Comparison of ENCODE assay signal across 12 cellular contexts in the genomic region with DNA sequence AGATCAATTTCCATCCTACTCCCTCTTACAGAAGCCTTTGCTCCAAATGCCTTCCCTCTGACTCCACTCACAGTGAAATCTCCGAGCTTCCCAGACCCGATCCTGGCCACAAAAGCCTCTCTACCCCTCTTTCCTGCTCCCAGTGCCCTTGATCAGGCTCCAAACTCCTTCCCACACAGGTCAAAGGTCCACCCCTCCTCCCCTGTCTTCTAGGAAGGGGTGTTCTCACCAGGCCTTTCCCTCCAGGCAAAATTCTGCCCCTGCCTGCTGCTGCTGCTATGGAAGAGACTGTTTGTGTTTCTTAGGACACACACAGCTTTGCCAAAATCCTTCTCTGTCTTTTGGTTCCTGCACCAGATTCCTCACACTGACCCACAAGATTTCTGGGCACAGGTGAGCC.
A peak's percentile ranks its signal among the peaks of the same experiment; 100 is the strongest.
DNase-seq lines count a peak whose midpoint lies in the region; ATAC-seq, FAIRE-seq and TF ChIP-seq lines count a peak whose summit lies in the region.
"Had no signal": no experiment of that assay in that cellular context is flagged by ENCODE, and none has a peak within 500 bp of the region (broad histone marks: within the 10 kb centered on the region; RNA-seq: fewer than 3 reads in every experiment).

No MANE protein-coding gene starts in this region.

- H3K4me3 Mint-ChIP-seq in neural progenitor cell: peak overlapping the region; percentile 1

- H2AFZ ChIP-seq in neural progenitor cell (replicated peaks): peak overlapping the region; percentile 59
- H2AFZ ChIP-seq: parathyroid adenoma had no signal

- H3K4me2 ChIP-seq in A549 (peak overlapping the region; percentile 84), neural progenitor cell (no peak overlapping the region)

- no peaks in the 10 kb centered on the region for H3K36me3 Mint-ChIP-seq in neural progenitor cell

- FAIRE-seq in A549 (lab: Jason Lieb, UNC) (no peak), frontal cortex (lab: Jason Lieb, UNC) (no peak)
- FAIRE-seq: A204.1 had no signal

- DNase-seq in A549 (ENCODE audit: low read depth in 1 of 2, low spot score in 1 of 2) (peak in 1 of 2 experiments; percentile 77), neural progenitor cell (ENCODE audit: low spot score) (no peak), SHP77 treated with DMSO at 0.1 percent for 48 hours (lab: John Stamatoyannopoulos, UW) (no peak), frontal cortex (ENCODE audit: low spot score in 2 of 2) (no peak)
- DNase-seq in stimulated activated naive CD8-positive, alpha-beta T cell treated with anti-CD3 and anti-CD28 coated beads, Interleukin-15, Interleukin-2, amounts not matched to agents 100 U/mL and 50 U/mL, for 24 hours: no peak
- DNase-seq: cerebellar nuclear complex, NCI-H187 treated with DMSO at 0.1 percent for 48 hours had no signal

- CTCF ChIA-PET in A549 (lab: Yijun Ruan, JAX): interaction anchor here (1.2 to 4.3 kb wide), 5 partner anchors 12 to 167 kb away, joined by 3 to 20 read pairs (median 9); no protein-coding TSS in a partner anchor

- no peaks in the 10 kb centered on the region for H3F3A ChIP-seq in neural progenitor cell (ENCODE audit: low read depth)

- no peaks in the 10 kb centered on the region for H3K79me2 ChIP-seq in neural progenitor cell (ENCODE audit: low read depth)
- H3K79me2 ChIP-seq: parathyroid adenoma had no signal

- no peaks in the 10 kb centered on the region for H3K9me3 Mint-ChIP-seq in neural progenitor cell

- H3K27ac ChIP-seq in A549 (peak overlapping the region; percentile 92 to 96), VCaP (peak overlapping the region; percentile 41), gastroesophageal sphincter (peak overlapping the region; percentile 86 to 99 (median 89)), neural progenitor cell (no peak overlapping the region)
- H3K27ac ChIP-seq: parathyroid adenoma had no signal

- no peaks in the 10 kb centered on the region for H4K20me1 ChIP-seq in neural progenitor cell (ENCODE audit: low read depth)

- TF ChIP-seq CTCF in A549 (IDR thresholded peaks at IDR 0.05) (no peak), VCaP (conservative IDR thresholded peaks at IDR 0.05) (no peak), gastroesophageal sphincter (IDR thresholded peaks at IDR 0.05) (peak in 1 of 4 experiments; percentile 17), neural progenitor cell (IDR thresholded peaks at IDR 0.05) (no peak)

- H3K27me3 ChIP-seq in gastroesophageal sphincter (no peaks in the 10 kb centered on the region), neural progenitor cell (no peaks in the 10 kb centered on the region)

- H3K9me3 ChIP-seq in A549: no peaks in the 10 kb centered on the region
- H3K9me3 ChIP-seq in gastroesophageal sphincter: no peaks in the 10 kb centered on the region
- no peaks in the 10 kb centered on the region for H3K9me3 ChIP-seq in neural progenitor cell (ENCODE audit: low read depth)

- TF ChIP-seq EP300 in A549 (IDR thresholded peaks at IDR 0.05): 0 out of 5 replicates have a peak, but pooled peaks of 1 of the 2 experiments have one; percentile 23
- TF ChIP-seq EP300 in gastroesophageal sphincter (IDR thresholded peaks at IDR 0.05): no peak

- peaks cover 2% of the 10 kb centered on the region for H3K27me3 Mint-ChIP-seq in neural progenitor cell (ENCODE audit: insufficient read depth, low read depth)

- H3K27ac Mint-ChIP-seq in neural progenitor cell: peak overlapping the region; percentile 94

- no peak for TF ChIP-seq RAD21 in A549 (conservative IDR thresholded peaks at IDR 0.05 in 1 of 2, IDR thresholded peaks at IDR 0.05 in 1 of 2)

- ATAC-seq in A549: peak; percentile 77 to 80
- ATAC-seq in gastroesophageal sphincter: peak; percentile 83
- no peak for ATAC-seq in HG02623 (IDR thresholded peaks at IDR 0.05; ENCODE audit: unreplicated experiment)
- no peak for ATAC-seq in stimulated activated naive CD8-positive, alpha-beta T cell treated with anti-CD3 and anti-CD28 coated beads, Interleukin-15, Interleukin-2, amounts not matched to agents 100 U/mL and 50 U/mL, for 24 hours

- 2% methylated on average over 2 of the region's 2 CpGs for WGBS in A549 (ENCODE audit: missing lambda C conversion rate)
- WGBS in gastroesophageal sphincter (ENCODE audit: low coverage in 1 of 2), 2 donors: 31% methylated on average over 2 of the region's 2 CpGs; no CpG with 5 or more reads in 1 of the 2 donors

- H3K36me3 ChIP-seq in gastroesophageal sphincter: no peaks in the 10 kb centered on the region
- no peaks in the 10 kb centered on the region for H3K36me3 ChIP-seq in neural progenitor cell

- H3K4me3 ChIP-seq in A549: peak overlapping the region; percentile 34
- peak overlapping the region; percentile 25 to 27 for H3K4me3 ChIP-seq in gastroesophageal sphincter
- H3K4me3 ChIP-seq in neural progenitor cell: no peak overlapping the region

- POLR2A ChIA-PET in A549 (lab: Yijun Ruan, JAX): interaction anchor here (0.6 to 1.4 kb wide), 3 partner anchors 41 to 95 kb away, joined by 3 to 4 read pairs (median 4); no protein-coding TSS in a partner anchor

- no peak overlapping the region for H3K9ac ChIP-seq in neural progenitor cell
- H3K9ac ChIP-seq: parathyroid adenoma had no signal

- H3K4me1 Mint-ChIP-seq in neural progenitor cell: peaks cover 29% of the 10 kb centered on the region

- H3K4me1 ChIP-seq in A549: peaks cover 71% of the 10 kb centered on the region
- peaks cover 20 to 42% (median 23%) of the 10 kb centered on the region in 3 donors for H3K4me1 ChIP-seq in gastroesophageal sphincter
- H3K4me1 ChIP-seq in neural progenitor cell: no peaks in the 10 kb centered on the region
- H3K4me1 ChIP-seq: parathyroid adenoma had no signal

- TF ChIP-seq POLR2A in A549 (IDR thresholded peaks at IDR 0.05; ENCODE audit: low read length) (peak; percentile 10; the same call in 1 of the 2 replicates), gastroesophageal sphincter (IDR thresholded peaks at IDR 0.05) (no peak)

TF ChIP-seq in A549, 52 proteins besides CTCF, POLR2A, EP300 and RAD21:
- TF ChIP-seq JUN (IDR thresholded peaks at IDR 0.05) (peak in 1 of 2 experiments; percentile 9; a peak in 3 of 5 replicates), TP53 (CRISPR knock-in tag; IDR thresholded peaks at IDR 0.05) (no peak), ESRRA (IDR thresholded peaks at IDR 0.05; ENCODE audit: borderline replicate concordance, low read length) (0 out of 2 replicates have a peak, but pooled peaks have one; percentile 49), FOSL2 (IDR thresholded peaks at IDR 0.05) (no peak), FOSL2 (CRISPR knock-in tag; IDR thresholded peaks at IDR 0.05) (0 out of 2 replicates have a peak, but pooled peaks have one; percentile 28)

Comparison
In these comparisons a context has a peak if more than half of its experiments do, and no peak if none do; other contexts are left out.
1. ATAC-seq: peak in A549 (2 of 2) and gastroesophageal sphincter (single experiment); none in HG02623 (single experiment) and stimulated activated naive CD8-positive, alpha-beta T cell treated with anti-CD3 and anti-CD28 coated beads, Interleukin-15, Interleukin-2, amounts not matched to agents 100 U/mL and 50 U/mL, for 24 hours (single experiment).